ENCODE assay signal across 8 cellular contexts in genomic region chr1:156623946-156624813, GRCh38. TPM values are rescaled to one million over a fixed set of nuclear protein-coding genes. Genes with fewer than 3 reads are reported as not detected.
DNase-seq lines count a peak whose midpoint lies in the region; TF ChIP-seq lines count a peak whose summit lies in the region.

No MANE protein-coding gene starts in this region.

- no peaks in the 10 kb centered on the region for H3K9me3 ChIP-seq in neuron (ENCODE audit: low read length)

- peaks cover 56% of the 10 kb centered on the region for H3K27me3 ChIP-seq in neuron (ENCODE audit: insufficient read depth, low read length)

- peak overlapping the region; percentile 37 for H2AFZ ChIP-seq in neuron (ENCODE audit: low read depth, low read length)

- TF ChIP-seq CTCF in fibroblast of villous mesenchyme (IDR thresholded peaks at IDR 0.05; ENCODE audit: insufficient read depth, low read depth, low read length), result peak; percentile 35

- H3K4me3 ChIP-seq in fibroblast of villous mesenchyme (ENCODE audit: low read depth, low read length), result peak overlapping the region; percentile 43
- H3K4me3 ChIP-seq in neuron (ENCODE audit: low read length), result peak overlapping the region; percentile 33

- DNase-seq in DMS153 treated with DMSO at 0.1 percent for 48 hours (lab: John Stamatoyannopoulos, UW; ENCODE audit: unreplicated experiment) (peak; percentile 59), DMS153 (lab: John Stamatoyannopoulos, UW) (no peak), NCI-H2081 treated with DMSO at 0.1 percent for 48 hours (lab: John Stamatoyannopoulos, UW) (peak; percentile 40), fibroblast of villous mesenchyme (ENCODE audit: low read depth) (peak; percentile 48), GM19238 (ENCODE audit: insufficient read length, low spot score) (no peak), medulla oblongata (ENCODE audit: extremely low spot score) (no peak)
- peak; percentile 52 for DNase-seq in activated CD8-positive, alpha-beta memory T cell treated with anti-CD3 and anti-CD28 coated beads, Interleukin-2, amount 50 U/mL, for 4 hours

- H3K4me1 ChIP-seq in neuron (ENCODE audit: insufficient read depth, low read length), result peaks cover 9% of the 10 kb centered on the region

- H3K36me3 ChIP-seq in neuron (ENCODE audit: insufficient read depth, low read length), result no peaks in the 10 kb centered on the region

RNA-seq across cellular contexts. Expression of gene HAPLN2, which starts 5.0 kb away (rescaled TPM):
- not detected in 2 replicates for total RNA-seq in fibroblast of villous mesenchyme

RNA-seq across cellular contexts. Expression of gene BCAN, which starts 17.7 kb away (rescaled TPM):
- not detected in 2 replicates for total RNA-seq in fibroblast of villous mesenchyme

RNA-seq across cellular contexts. Expression of gene GPATCH4, which starts 22.9 kb away (rescaled TPM):
- 15.1 and 24.2 TPM in 2 replicates for total RNA-seq in fibroblast of villous mesenchyme

RNA-seq across cellular contexts. Expression of gene NAXE, which starts 32.6 kb away (rescaled TPM):
- total RNA-seq in fibroblast of villous mesenchyme, result 67.8 and 74.4 TPM in 2 replicates

RNA-seq across cellular contexts. Expression of gene TTC24, which starts 44.7 kb away (rescaled TPM):
- not detected in 2 replicates for total RNA-seq in fibroblast of villous mesenchyme

Comparison
In these comparisons a context has a peak if more than half of its experiments do, and no peak if none do; other contexts are left out.
1. DNase-seq: peak in DMS153 treated with DMSO at 0.1 percent for 48 hours (single experiment), NCI-H2081 treated with DMSO at 0.1 percent for 48 hours (single experiment), activated CD8-positive, alpha-beta memory T cell treated with anti-CD3 and anti-CD28 coated beads, Interleukin-2, amount 50 U/mL, for 4 hours (single experiment) and fibroblast of villous mesenchyme (single experiment); none in DMS153 (single experiment), GM19238 (single experiment) and medulla oblongata (single experiment).